2 cellular contexts compared by ENCODE assay signal in genomic region chr1:67888208-67888607, GRCh38.
TF ChIP-seq lines count a peak whose summit lies in the region.

No MANE protein-coding gene starts in this region.

TF ChIP-seq in IMR-90, 13 proteins besides CTCF, POLR2A, EP300 and RAD21:
- TF ChIP-seq RFX5 (IDR thresholded peaks at IDR 0.05; ENCODE audit: low read depth, low read length) (no peak), RCOR1 (IDR thresholded peaks at IDR 0.05; ENCODE audit: insufficient replicate concordance, low read length) (no peak), MAZ (IDR thresholded peaks at IDR 0.05; ENCODE audit: borderline replicate concordance, low read depth, low read length) (no peak), BHLHE40 (IDR thresholded peaks at IDR 0.05; ENCODE audit: low read depth, low read length) (no peak), SMC3 (IDR thresholded peaks at IDR 0.05; ENCODE audit: low read depth, low read length) (no peak), NFE2L2 (IDR thresholded peaks at IDR 0.05; ENCODE audit: low read depth, low read length) (no peak), MAFK (IDR thresholded peaks at IDR 0.05; ENCODE audit: low read depth, low read length) (no peak), FOS (IDR thresholded peaks at IDR 0.05; ENCODE audit: low read depth, low read length) (no peak), CHD1 (IDR thresholded peaks at IDR 0.05; ENCODE audit: low read depth, low read length) (no peak), MXI1 (IDR thresholded peaks at IDR 0.05; ENCODE audit: borderline replicate concordance, low read depth, low read length) (no peak), CEBPB (IDR thresholded peaks at IDR 0.05; ENCODE audit: low read depth, low read length) (no peak)
- TF ChIP-seq, protein P1, sequence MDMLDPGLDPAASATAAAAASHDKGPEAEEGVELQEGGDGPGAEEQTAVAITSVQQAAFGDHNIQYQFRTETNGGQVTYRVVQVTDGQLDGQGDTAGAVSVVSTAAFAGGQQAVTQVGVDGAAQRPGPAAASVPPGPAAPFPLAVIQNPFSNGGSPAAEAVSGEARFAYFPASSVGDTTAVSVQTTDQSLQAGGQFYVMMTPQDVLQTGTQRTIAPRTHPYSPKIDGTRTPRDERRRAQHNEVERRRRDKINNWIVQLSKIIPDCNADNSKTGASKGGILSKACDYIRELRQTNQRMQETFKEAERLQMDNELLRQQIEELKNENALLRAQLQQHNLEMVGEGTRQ (IDR thresholded peaks at IDR 0.05; ENCODE audit: low read depth, low read length), result no peak
- TF ChIP-seq, protein P2, sequence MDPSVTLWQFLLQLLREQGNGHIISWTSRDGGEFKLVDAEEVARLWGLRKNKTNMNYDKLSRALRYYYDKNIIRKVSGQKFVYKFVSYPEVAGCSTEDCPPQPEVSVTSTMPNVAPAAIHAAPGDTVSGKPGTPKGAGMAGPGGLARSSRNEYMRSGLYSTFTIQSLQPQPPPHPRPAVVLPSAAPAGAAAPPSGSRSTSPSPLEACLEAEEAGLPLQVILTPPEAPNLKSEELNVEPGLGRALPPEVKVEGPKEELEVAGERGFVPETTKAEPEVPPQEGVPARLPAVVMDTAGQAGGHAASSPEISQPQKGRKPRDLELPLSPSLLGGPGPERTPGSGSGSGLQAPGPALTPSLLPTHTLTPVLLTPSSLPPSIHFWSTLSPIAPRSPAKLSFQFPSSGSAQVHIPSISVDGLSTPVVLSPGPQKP (IDR thresholded peaks at IDR 0.05; ENCODE audit: borderline replicate concordance, low read depth, low read length), result no peak

TF ChIP-seq in K562, 482 proteins besides CTCF, POLR2A, EP300 and RAD21:
- TF ChIP-seq ZNF232 (CRISPR knock-in tag; IDR thresholded peaks at IDR 0.05) (no peak), XRCC3 (IDR thresholded peaks at IDR 0.05) (no peak), ZBTB11 (CRISPR knock-in tag; IDR thresholded peaks at IDR 0.05) (no peak), HDGF (IDR thresholded peaks at IDR 0.05) (no peak), BACH1 (tag; IDR thresholded peaks at IDR 0.05) (no peak), BRD9 (IDR thresholded peaks at IDR 0.05; ENCODE audit: low read depth, partially characterized antibody) (no peak), ZC3H4 (CRISPR knock-in tag; IDR thresholded peaks at IDR 0.05; ENCODE audit: borderline replicate concordance) (no peak), ZSCAN29 (IDR thresholded peaks at IDR 0.05) (no peak)
- TF ChIP-seq, protein P3, sequence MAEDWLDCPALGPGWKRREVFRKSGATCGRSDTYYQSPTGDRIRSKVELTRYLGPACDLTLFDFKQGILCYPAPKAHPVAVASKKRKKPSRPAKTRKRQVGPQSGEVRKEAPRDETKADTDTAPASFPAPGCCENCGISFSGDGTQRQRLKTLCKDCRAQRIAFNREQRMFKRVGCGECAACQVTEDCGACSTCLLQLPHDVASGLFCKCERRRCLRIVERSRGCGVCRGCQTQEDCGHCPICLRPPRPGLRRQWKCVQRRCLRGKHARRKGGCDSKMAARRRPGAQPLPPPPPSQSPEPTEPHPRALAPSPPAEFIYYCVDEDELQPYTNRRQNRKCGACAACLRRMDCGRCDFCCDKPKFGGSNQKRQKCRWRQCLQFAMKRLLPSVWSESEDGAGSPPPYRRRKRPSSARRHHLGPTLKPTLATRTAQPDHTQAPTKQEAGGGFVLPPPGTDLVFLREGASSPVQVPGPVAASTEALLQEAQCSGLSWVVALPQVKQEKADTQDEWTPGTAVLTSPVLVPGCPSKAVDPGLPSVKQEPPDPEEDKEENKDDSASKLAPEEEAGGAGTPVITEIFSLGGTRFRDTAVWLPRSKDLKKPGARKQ (CRISPR knock-in tag; IDR thresholded peaks at IDR 0.05), result no peak
TF ChIP-seq in K562: peak in this region for 0.
